ENCODE assay signal across 1 cellular context in the genomic region with DNA sequence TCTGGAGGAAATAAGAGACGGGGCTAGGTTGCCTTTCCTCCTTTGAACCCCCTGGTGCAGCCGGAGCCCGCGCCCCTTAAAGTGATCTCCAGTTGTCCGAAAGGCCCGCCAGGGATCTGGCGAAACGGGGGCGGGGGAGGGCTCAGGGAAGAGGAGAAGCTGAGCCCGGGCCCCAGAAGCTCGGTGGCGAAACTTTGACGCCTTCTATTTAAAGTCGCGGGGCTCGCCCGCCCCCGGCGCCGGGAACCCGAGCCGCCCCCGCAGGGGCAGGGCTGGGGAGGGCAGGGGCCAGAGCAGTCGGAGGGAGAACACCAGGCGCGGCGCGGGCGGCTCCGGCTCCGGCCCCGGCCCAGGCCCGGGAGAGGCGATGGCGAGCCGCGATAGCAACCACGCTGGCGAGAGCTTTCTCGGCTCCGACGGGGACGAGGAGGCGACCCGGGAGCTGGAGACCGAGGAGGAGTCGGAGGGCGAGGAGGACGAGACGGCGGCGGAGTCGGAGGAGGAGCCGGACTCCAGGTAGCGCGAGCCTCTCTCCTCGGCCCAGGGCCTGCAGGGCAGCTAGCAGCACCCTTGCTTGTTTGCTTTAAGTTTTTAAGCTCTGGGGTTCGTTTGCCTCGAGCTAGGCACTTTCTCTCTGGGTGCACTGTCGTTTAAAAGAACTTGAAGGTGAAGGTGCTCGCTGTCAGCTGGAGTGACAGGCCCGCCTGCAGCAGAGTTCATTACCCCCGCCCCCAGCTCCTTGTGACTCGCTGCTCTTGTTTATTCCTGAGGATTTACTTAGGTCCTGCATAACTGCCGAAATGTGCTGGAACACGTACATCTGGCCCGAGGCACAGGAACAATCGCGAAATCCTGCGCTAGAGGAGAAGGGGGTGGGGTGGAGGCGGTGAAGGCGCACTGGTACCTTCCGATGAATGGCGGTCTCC.
TF ChIP-seq lines count a peak whose summit lies in the region.

A gene (plus strand): TSS at position 296 of the 926 bp plus-strand sequence. CDS start 72 bp downstream, at position 368.

TF ChIP-seq in IMR-90, 13 proteins besides CTCF, POLR2A, EP300 and RAD21 (continued from another document):
- TF ChIP-seq, protein P1, sequence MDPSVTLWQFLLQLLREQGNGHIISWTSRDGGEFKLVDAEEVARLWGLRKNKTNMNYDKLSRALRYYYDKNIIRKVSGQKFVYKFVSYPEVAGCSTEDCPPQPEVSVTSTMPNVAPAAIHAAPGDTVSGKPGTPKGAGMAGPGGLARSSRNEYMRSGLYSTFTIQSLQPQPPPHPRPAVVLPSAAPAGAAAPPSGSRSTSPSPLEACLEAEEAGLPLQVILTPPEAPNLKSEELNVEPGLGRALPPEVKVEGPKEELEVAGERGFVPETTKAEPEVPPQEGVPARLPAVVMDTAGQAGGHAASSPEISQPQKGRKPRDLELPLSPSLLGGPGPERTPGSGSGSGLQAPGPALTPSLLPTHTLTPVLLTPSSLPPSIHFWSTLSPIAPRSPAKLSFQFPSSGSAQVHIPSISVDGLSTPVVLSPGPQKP (IDR thresholded peaks at IDR 0.05; ENCODE audit: borderline replicate concordance, low read depth, low read length) = no peak
